In genomic region chr20:36366623-36367369, GRCh38 we compare ENCODE assay signal across 2 cellular contexts.
TF ChIP-seq lines count a peak whose summit lies in the region.

No MANE protein-coding gene starts in this region.

TF ChIP-seq in HepG2, 621 proteins besides CTCF, POLR2A, EP300 and RAD21:
- TF ChIP-seq NFYB (CRISPR knock-in tag; IDR thresholded peaks at IDR 0.05) (no peak), MAFK (conservative IDR thresholded peaks at IDR 0.05 in 1 of 2, IDR thresholded peaks at IDR 0.05 in 1 of 2; ENCODE audit: low read length in 2 of 2) (peak; percentile 9 to 19; a peak in 1 of 4 replicates)

TF ChIP-seq in H1, 55 proteins besides CTCF, POLR2A, EP300 and RAD21:
- no peak for TF ChIP-seq RBBP5 (IDR thresholded peaks at IDR 0.05; ENCODE audit: borderline replicate concordance, low read depth, low read length)
- TF ChIP-seq ATF2 (IDR thresholded peaks at IDR 0.05; ENCODE audit: low read length): no peak
- TF ChIP-seq E2F6 (IDR thresholded peaks at IDR 0.05): no peak
- no peak for TF ChIP-seq RNF2 (IDR thresholded peaks at IDR 0.05; ENCODE audit: borderline replicate concordance, low read depth, low read length, missing control alignments, poor library complexity, severe bottlenecking)
